18 cellular contexts compared by ENCODE assay signal in genomic region chr19:10854350-10855089, GRCh38. TPM values are rescaled to one million over a fixed set of nuclear protein-coding genes. Genes with fewer than 3 reads are reported as not detected.
DNase-seq lines count a peak whose midpoint lies in the region; ATAC-seq and TF ChIP-seq lines count a peak whose summit lies in the region.
"Had no signal": no experiment of that assay in that cellular context is flagged by ENCODE, and none has a peak within 500 bp of the region (broad histone marks: within the 10 kb centered on the region; RNA-seq: fewer than 3 reads in every experiment).

No MANE protein-coding gene starts in this region.

- intact Hi-C loops in mammary epithelial cell (cut with micrococcal nuclease) = no loop called here
- intact Hi-C loops in MCF 10A (cut with micrococcal nuclease) = no loop called here
- intact Hi-C loops in esophagus squamous epithelium (cut with DNase I) = loop anchor here (5.0 kb wide), 1 partner anchor 132 kb away; no protein-coding TSS in a partner anchor

- H3K4me1 ChIP-seq in mammary epithelial cell (ENCODE audit: insufficient read depth, low read length) = no peaks in the 10 kb centered on the region
- no peaks in the 10 kb centered on the region for H3K4me1 ChIP-seq in osteoblast (ENCODE audit: insufficient read depth, low read length)
- H3K4me1 ChIP-seq in esophagus squamous epithelium = no peaks in the 10 kb centered on the region

- BruUV-seq in mammary epithelial cell (replicated peaks; lab: Mats Ljungman, UMichigan) = no TSS peak
- BruUV-seq in MCF 10A (replicated peaks; lab: Mats Ljungman, UMichigan) = no TSS peak

- H3K27me3 ChIP-seq in mammary epithelial cell (ENCODE audit: insufficient read depth, low read length) (no peaks in the 10 kb centered on the region), osteoblast (ENCODE audit: insufficient read depth, low read length) (no peaks in the 10 kb centered on the region), esophagus squamous epithelium (peaks cover 0 to 10% (median 0%) of the 10 kb centered on the region in 4 donors)

- no peaks in the 10 kb centered on the region for H3K36me3 ChIP-seq in mammary epithelial cell (ENCODE audit: insufficient read depth, low read length)
- H3K36me3 ChIP-seq in osteoblast (ENCODE audit: insufficient read depth, low read length) = no peaks in the 10 kb centered on the region
- H3K36me3 ChIP-seq in esophagus squamous epithelium = no peaks in the 10 kb centered on the region

- H2AFZ ChIP-seq in mammary epithelial cell (ENCODE audit: low read depth, low read length) (peak overlapping the region; percentile 37), osteoblast (ENCODE audit: low read length) (no peak overlapping the region)

- no peaks in the 10 kb centered on the region for H3K9me3 ChIP-seq in mammary epithelial cell (replicated peaks; ENCODE audit: insufficient read depth, low read length)
- H3K9me3 ChIP-seq in osteoblast (ENCODE audit: low read depth, low read length) = no peaks in the 10 kb centered on the region
- H3K9me3 ChIP-seq in esophagus squamous epithelium = no peaks in the 10 kb centered on the region

- dilution Hi-C loops in mammary epithelial cell (cut with HindIII; ENCODE audit: low sequenced_read_pairs) = loop anchor here (5.0 kb wide), 1 partner anchor 87 kb away; no protein-coding TSS in a partner anchor

- H3K79me2 ChIP-seq in mammary epithelial cell (ENCODE audit: insufficient read depth, low read length) = no peaks in the 10 kb centered on the region
- H3K79me2 ChIP-seq in osteoblast (ENCODE audit: insufficient read depth, low read length) = no peaks in the 10 kb centered on the region

- no peak for TF ChIP-seq CTCF in mammary epithelial cell (conservative IDR thresholded peaks at IDR 0.05 in 1 of 2, IDR thresholded peaks at IDR 0.05 in 1 of 2; ENCODE audit: extremely low read depth in 1 of 2, insufficient read depth in 1 of 2, low read depth in 1 of 2, low read length in 2 of 2)
- no peak for TF ChIP-seq CTCF in MCF 10A (IDR thresholded peaks at IDR 0.05; ENCODE audit: unreplicated experiment)
- TF ChIP-seq CTCF in NB4 (IDR thresholded peaks at IDR 0.05; ENCODE audit: low read depth, low read length) = no peak
- TF ChIP-seq CTCF in osteoblast (IDR thresholded peaks at IDR 0.05; ENCODE audit: extremely low read depth, low read depth, low read length) = no peak
- TF ChIP-seq CTCF in esophagus squamous epithelium (IDR thresholded peaks at IDR 0.05) = no peak

- CTCF ChIA-PET in mammary epithelial cell (lab: Charles Lee; ENCODE audit: low non-redundant PET) = interaction anchor here (0.6 kb wide), 1 partner anchor 19 kb away, joined by 6 read pairs; the partner anchor contains the start of gene TMED1
- CTCF ChIA-PET in MCF 10A (lab: Yijun Ruan, JAX) = interaction anchor here (0.5 to 6.3 kb wide), 4 partner anchors 11 to 80 kb away, joined by 3 to 68 read pairs (median 6); partner anchors contain the start of gene TMED1

- no peak overlapping the region for H3K4me3 Mint-ChIP-seq in MCF 10A (ENCODE audit: unreplicated experiment)
- H3K4me3 Mint-ChIP-seq: HFFc6 had no signal

- H3K27ac ChIP-seq in mammary epithelial cell (ENCODE audit: insufficient read depth, low read depth, low read length) = no peak overlapping the region
- no peak overlapping the region for H3K27ac ChIP-seq in osteoblast (ENCODE audit: low read depth, low read length)
- no peak overlapping the region for H3K27ac ChIP-seq in esophagus squamous epithelium

- H3K27ac Mint-ChIP-seq in MCF 10A (ENCODE audit: low read depth, unreplicated experiment) = no peak overlapping the region
- H3K27ac Mint-ChIP-seq: HFFc6 had no signal

- in situ Hi-C loops in mammary epithelial cell (cut with MboI; ENCODE audit: low sequenced_read_pairs in 2 of 2) = no loop called here
- in situ Hi-C loops in ACHN (cut with HindIII; ENCODE audit: low pct_ligation_motif_present, low pct_unique_long_range_greater_than_20kb, low sequenced_read_pairs) = no loop called here

- H4K20me1 ChIP-seq in mammary epithelial cell (ENCODE audit: insufficient read depth, low read length) (no peaks in the 10 kb centered on the region), osteoblast (ENCODE audit: insufficient read depth, low read length) (no peaks in the 10 kb centered on the region)

- H3K9ac ChIP-seq in mammary epithelial cell (ENCODE audit: insufficient read depth, low read length) = no peak overlapping the region

- peak; percentile 80 for ATAC-seq in esophagus mucosa
- ATAC-seq in HG02938 (IDR thresholded peaks at IDR 0.05; ENCODE audit: unreplicated experiment) = no peak

- TF ChIP-seq POLR2A in NB4 (IDR thresholded peaks at IDR 0.05; ENCODE audit: extremely low read depth, insufficient read length) (no peak), esophagus squamous epithelium (IDR thresholded peaks at IDR 0.05) (no peak)

- H3K27me3 Mint-ChIP-seq in MCF 10A (ENCODE audit: insufficient read depth, unreplicated experiment) = no peaks in the 10 kb centered on the region

- 24% methylated on average over 7 of the region's 7 CpGs for WGBS in mammary epithelial cell (ENCODE audit: low coverage, missing lambda C conversion rate)
- WGBS in esophagus squamous epithelium, 2 donors = 64 to 66% methylated on average over 6 of the region's 7 CpGs

- no peaks in the 10 kb centered on the region for H3K36me3 Mint-ChIP-seq in MCF 10A (ENCODE audit: insufficient read depth, unreplicated experiment)

- H3K9me3 Mint-ChIP-seq in MCF 10A (ENCODE audit: unreplicated experiment) = no peaks in the 10 kb centered on the region
- H3K9me3 Mint-ChIP-seq: HFFc6 had no signal

- POLR2A ChIA-PET in MCF 10A (lab: Yijun Ruan, JAX) = interaction anchor here (0.9 to 2.5 kb wide), 2 partner anchors 8 to 18 kb away, joined by 3 to 9 read pairs; partner anchors contain the start of gene TMED1

- H3K4me2 ChIP-seq in mammary epithelial cell (ENCODE audit: insufficient read depth, low read depth, low read length) = no peak overlapping the region
- no peak overlapping the region for H3K4me2 ChIP-seq in osteoblast (ENCODE audit: insufficient read depth, low read length)

- DNase-seq in mammary epithelial cell (no peak), MCF 10A (ENCODE audit: unreplicated experiment) (no peak), NB4 (ENCODE audit: low read depth) (peak; percentile 67), osteoblast (ENCODE audit: insufficient read length, low spot score, missing footprints) (peak; percentile 8), ACHN (no peak), esophagus squamous epithelium (lab: John Stamatoyannopoulos, UW) (no peak)
- DNase-seq: 8988T; C1 segment of cervical spinal cord; DMS 273 treated with DMSO at 0.1 percent for 48 hours; GF-D8; HFFc6; NCI-H187; NCI-H446 treated with DMSO at 0.1 percent for 48 hours; NK-92 treated with Interleukin-12 subunit alpha and Interleukin-12 subunit beta, amount 100 ng/mL, for 24 hours; RPMI8226 had no signal

- no peak overlapping the region for H3K4me3 ChIP-seq in mammary epithelial cell (replicated peaks in 1 of 3; ENCODE audit: insufficient read depth in 1 of 3, low read depth in 2 of 3, low read length in 3 of 3)
- no peak overlapping the region for H3K4me3 ChIP-seq in NB4 (ENCODE audit: low read depth, low read length)
- H3K4me3 ChIP-seq in osteoblast (ENCODE audit: insufficient read depth, low read length) = no peak overlapping the region
- H3K4me3 ChIP-seq in esophagus squamous epithelium = no peak overlapping the region

- no peaks in the 10 kb centered on the region for H3K4me1 Mint-ChIP-seq in MCF 10A (ENCODE audit: insufficient read depth, unreplicated experiment)

RNA-seq across cellular contexts. Expression of gene C19orf38, which starts 6.3 kb away (rescaled TPM):
- total RNA-seq in mammary epithelial cell (under 1 TPM; 0.33 to 0.50 TPM), MCF 10A (2022) (0.30 and 0.49 TPM in 2 replicates), esophagus mucosa (not detected), osteoblast (under 0.01 and 0.29 TPM in 2 replicates), esophagus squamous epithelium (1 to 10 TPM in 1 of 4 donors, under 1 TPM in 1, not detected in 2; 0.38 to 1.3 TPM)
- 0.07 TPM for polyA plus RNA-seq in mammary epithelial cell
- polyA minus RNA-seq in mammary epithelial cell = not detected
- total RNA-seq: H4 had no signal

RNA-seq across cellular contexts. Expression of gene CARM1, which starts 16.8 kb away (rescaled TPM):
- total RNA-seq in mammary epithelial cell (10 to 100 TPM; 29.2 to 58.5 TPM), MCF 10A (2022) (49.5 and 51.7 TPM in 2 replicates), esophagus mucosa (40.3 TPM), osteoblast (33.7 and 41.0 TPM in 2 replicates), esophagus squamous epithelium (10 to 100 TPM; 21.4 to 35.4 (median 28.5) TPM)
- polyA plus RNA-seq in mammary epithelial cell = 56.7 TPM
- 38.8 TPM for polyA minus RNA-seq in mammary epithelial cell

RNA-seq across cellular contexts. Expression of gene TMED1, which starts 18.5 kb away (rescaled TPM):
- total RNA-seq in mammary epithelial cell = 10 to 100 TPM; 21.3 to 26.7 TPM
- 34.4 TPM for polyA plus RNA-seq in mammary epithelial cell
- polyA minus RNA-seq in mammary epithelial cell = 11.4 TPM
- total RNA-seq in MCF 10A (2022) = 16.5 and 23.2 TPM in 2 replicates
- 16.4 TPM for total RNA-seq in esophagus mucosa
- 39.2 and 43.1 TPM in 2 replicates for total RNA-seq in osteoblast
- total RNA-seq in esophagus squamous epithelium = 10 to 100 TPM; 14.7 to 30.3 (median 24.1) TPM

Comparison
In these comparisons a context has a peak if more than half of its experiments do, and no peak if none do; other contexts are left out.
1. DNase-seq: peak in NB4 (single experiment) and osteoblast (single experiment); none in mammary epithelial cell (single experiment), MCF 10A (single experiment), ACHN (single experiment) and esophagus squamous epithelium (single experiment).